ENCODE assay signal across 11 cellular contexts in the genomic region with DNA sequence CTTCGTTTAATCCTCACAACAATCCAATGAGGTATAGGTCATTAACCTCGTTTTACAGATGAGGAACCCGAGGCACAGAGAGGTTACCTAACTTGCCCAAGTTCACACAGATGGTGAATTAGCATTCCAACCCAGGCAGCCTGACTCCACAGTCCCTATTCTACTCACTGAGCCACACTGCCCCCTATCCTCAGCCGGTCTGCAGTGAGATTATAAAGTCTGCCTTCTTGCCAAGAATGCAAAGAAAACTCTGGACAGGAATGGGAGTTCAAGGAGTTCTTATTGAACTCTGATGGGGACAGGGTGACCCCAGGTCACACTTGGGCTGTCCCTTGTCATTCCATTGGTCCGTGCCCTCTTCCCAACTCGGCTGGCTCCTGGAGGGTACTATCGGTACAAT.
A peak's percentile ranks its signal among the peaks of the same experiment; 100 is the strongest.
DNase-seq lines count a peak whose midpoint lies in the region; TF ChIP-seq lines count a peak whose summit lies in the region.
"Had no signal": no experiment of that assay in that cellular context is flagged by ENCODE, and none has a peak within 500 bp of the region (broad histone marks: within the 10 kb centered on the region; RNA-seq: fewer than 3 reads in every experiment).

No MANE protein-coding gene starts in this region.

- H3K27me3 ChIP-seq in WERI-Rb-1 (ENCODE audit: insufficient read depth, low read depth, severe bottlenecking): no peaks in the 10 kb centered on the region
- H3K27me3 ChIP-seq in dorsolateral prefrontal cortex: no peaks in the 10 kb centered on the region

- TF ChIP-seq CTCF in WERI-Rb-1 (IDR thresholded peaks at IDR 0.05; ENCODE audit: low read depth, low read length) (0 out of 2 replicates have a peak, but pooled peaks have one; percentile 14), dorsolateral prefrontal cortex (IDR thresholded peaks at IDR 0.05 in 54 of 56, conservative IDR thresholded peaks at IDR 0.05 in 2 of 56; ENCODE audit: low read depth in 1 of 56, partially characterized antibody in 56 of 56) (no peak)

- intact Hi-C loops in dorsolateral prefrontal cortex (cut with DNase I): no loop called here

- H3K36me3 ChIP-seq in WERI-Rb-1: no peaks in the 10 kb centered on the region; the same call in 1 of the 2 replicates

- H3K4me3 ChIP-seq in WERI-Rb-1 (ENCODE audit: low read depth, low read length) (no peak overlapping the region), dorsolateral prefrontal cortex (no peak overlapping the region)
- H3K4me3 ChIP-seq: lung had no signal

- H3K27ac ChIP-seq in WERI-Rb-1: no peak overlapping the region
- H3K27ac ChIP-seq in dorsolateral prefrontal cortex: no peak overlapping the region

- DNase-seq in NCI-H146 (lab: John Stamatoyannopoulos, UW) (peak; percentile 3), NCI-H146 treated with DMSO at 0.1 percent for 48 hours (lab: John Stamatoyannopoulos, UW; ENCODE audit: unreplicated experiment) (no peak), HT-29 (ENCODE audit: low spot score) (peak; percentile 38), WERI-Rb-1 (peak; percentile 31), mesenteric fat pad (ENCODE audit: low spot score) (peak; percentile 5), C1 segment of cervical spinal cord (lab: John Stamatoyannopoulos, UW) (no peak), G401 (ENCODE audit: low spot score) (no peak), dorsolateral prefrontal cortex (no peak)
- DNase-seq: Right ventricle myocardium superior; stimulated activated CD4-positive, alpha-beta T cell treated with anti-CD3 and anti-CD28 coated beads, Interleukin-4, amount 100 ng/mL, for 24 hours had no signal

- in situ Hi-C loops in G401 (cut with HindIII; ENCODE audit: low sequenced_read_pairs): no loop called here

- H3K9me3 ChIP-seq in WERI-Rb-1 (ENCODE audit: severe bottlenecking): no peaks in the 10 kb centered on the region

Comparison
In these comparisons a context has a peak if more than half of its experiments do, and no peak if none do; other contexts are left out.
1. DNase-seq: peak in NCI-H146 (single experiment), HT-29 (single experiment), WERI-Rb-1 (single experiment) and mesenteric fat pad (single experiment); none in NCI-H146 treated with DMSO at 0.1 percent for 48 hours (single experiment), C1 segment of cervical spinal cord (0 of 14), G401 (single experiment) and dorsolateral prefrontal cortex (0 of 10).